In the genomic region with DNA sequence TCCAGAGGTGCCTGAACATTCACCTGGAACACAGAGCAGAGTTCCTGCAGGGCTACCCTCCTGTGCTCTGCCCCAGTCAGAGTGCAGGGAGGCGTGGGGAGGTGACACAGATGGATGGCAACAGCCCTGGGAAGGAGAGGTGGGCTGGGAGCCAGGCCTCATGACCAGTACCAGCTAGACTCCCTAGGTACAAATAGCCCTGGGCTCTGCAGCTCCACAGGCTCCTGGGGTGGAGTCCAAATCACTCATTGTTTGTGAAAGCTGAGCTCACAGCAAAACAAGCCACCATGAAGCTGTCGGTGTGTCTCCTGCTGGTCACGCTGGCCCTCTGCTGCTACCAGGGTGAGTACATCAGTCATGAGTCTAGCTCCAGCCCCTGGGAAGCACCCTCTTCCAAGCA, we compare ENCODE assay signal across 14 cellular contexts. TPM values are rescaled to one million over a fixed set of nuclear protein-coding genes. Genes with fewer than 3 reads are reported as not detected.
DNase-seq lines count a peak whose midpoint lies in the region; ATAC-seq and TF ChIP-seq lines count a peak whose summit lies in the region.
"Had no signal": no experiment of that assay in that cellular context is flagged by ENCODE, and none has a peak within 500 bp of the region (broad histone marks: within the 10 kb centered on the region; RNA-seq: fewer than 3 reads in every experiment).

A gene with protein sequence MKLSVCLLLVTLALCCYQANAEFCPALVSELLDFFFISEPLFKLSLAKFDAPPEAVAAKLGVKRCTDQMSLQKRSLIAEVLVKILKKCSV (plus strand): TSS at position 219 of the 400 bp plus-strand sequence. CDS start 69 bp downstream, at position 288.

- H3K27me3 ChIP-seq in PC-9 (ENCODE audit: insufficient read depth, low read depth) (peaks cover 43% of the 10 kb centered on the region), A673 (replicated peaks; ENCODE audit: insufficient read depth, low read depth, low read length, poor library complexity) (peaks cover 41% of the 10 kb centered on the region)

- H3K36me3 ChIP-seq in PC-9 (ENCODE audit: low read depth): no peaks in the 10 kb centered on the region
- H3K36me3 ChIP-seq in A673 (ENCODE audit: insufficient read depth, low read length, poor library complexity, severe bottlenecking): no peaks in the 10 kb centered on the region
- H3K36me3 ChIP-seq: spleen had no signal

- DNase-seq in PC-9: peak; percentile 69 to 80
- DNase-seq in left cardiac atrium: peak; percentile 33
- DNase-seq in coronary artery (ENCODE audit: low spot score): no peak
- no peak for DNase-seq in A673 (ENCODE audit: low spot score)
- no peak for DNase-seq in central memory CD4-positive, alpha-beta T cell
- DNase-seq: NCI-H1694, spleen, T-helper 2 cell had no signal

- ATAC-seq in left cardiac atrium (peak in 1 of 2 donors; percentile 83), GM21528 (IDR thresholded peaks at IDR 0.05; ENCODE audit: low FRiP score, unreplicated experiment) (no peak)
- ATAC-seq: stimulated activated effector memory CD8-positive, alpha-beta T cell treated with anti-CD3 and anti-CD28 coated beads, Interleukin-12 subunit alpha, Interleukin-12 subunit beta, amount 100 ng/mL, for 72 hours had no signal

- H2AFZ ChIP-seq in PC-9: no peak within 1 kb of the TSS

- TF ChIP-seq CTCF in 22Rv1 (IDR thresholded peaks at IDR 0.05) (peak; percentile 29; the same call in 1 of the 2 replicates), LNCAP (IDR thresholded peaks at IDR 0.05) (peak; percentile 27; the same call in 1 of the 2 replicates), PC-9 (conservative IDR thresholded peaks at IDR 0.05) (no peak), coronary artery (IDR thresholded peaks at IDR 0.05) (no peak), A673 (conservative IDR thresholded peaks at IDR 0.05; ENCODE audit: low read depth, low read length) (no peak)

- CTCF ChIA-PET in PC-9 (lab: Charles Lee): no interaction called here
- CTCF ChIA-PET in A673 (lab: Charles Lee): no interaction called here

- BruUV-seq in PC-9 (replicated peaks; lab: Mats Ljungman, UMichigan) (no TSS peak), A673 (replicated peaks; lab: Mats Ljungman, UMichigan) (no TSS peak)

- H3K27ac ChIP-seq in 22Rv1 (peak within 1 kb of the TSS; percentile 71), PC-9 (no peak within 1 kb of the TSS), coronary artery (no peak within 1 kb of the TSS), A673 (ENCODE audit: low read depth, low read length, poor library complexity, severe bottlenecking) (no peak within 1 kb of the TSS)
- H3K27ac ChIP-seq: spleen had no signal

- no peak within 1 kb of the TSS for H3K4me3 ChIP-seq in PC-9
- H3K4me3 ChIP-seq in coronary artery: no peak within 1 kb of the TSS
- no peak within 1 kb of the TSS for H3K4me3 ChIP-seq in A673 (ENCODE audit: low read depth, low read length, poor library complexity, severe bottlenecking)
- H3K4me3 ChIP-seq: spleen had no signal

- no peaks in the 10 kb centered on the region for H3K9me3 ChIP-seq in PC-9 (ENCODE audit: insufficient read depth, low read depth)
- H3K9me3 ChIP-seq in A673 (ENCODE audit: low read depth, low read length, poor library complexity, severe bottlenecking): no peaks in the 10 kb centered on the region
- H3K9me3 ChIP-seq: spleen had no signal

- intact Hi-C loops in PC-9 (cut with micrococcal nuclease; ENCODE audit: unreplicated experiment) (loop anchor here (10.0 kb wide), 1 partner anchor 63 kb away; no protein-coding TSS in a partner anchor), left cardiac atrium (cut with DNase I) (no loop called here), A673 (cut with micrococcal nuclease; ENCODE audit: unreplicated experiment) (no loop called here)

- no peaks in the 10 kb centered on the region for H3K4me1 ChIP-seq in PC-9 (replicated peaks; ENCODE audit: insufficient read depth)
- H3K4me1 ChIP-seq in A673 (ENCODE audit: insufficient read depth, low read length, poor library complexity, severe bottlenecking): no peaks in the 10 kb centered on the region
- H3K4me1 ChIP-seq: spleen had no signal

- no peaks in the 10 kb centered on the region for H3F3A ChIP-seq in PC-9 (ENCODE audit: insufficient read depth, low read depth)

- no peak within 1 kb of the TSS for H3K4me2 ChIP-seq in PC-9

- H4K20me1 ChIP-seq in PC-9 (ENCODE audit: insufficient read depth): no peaks in the 10 kb centered on the region

- H3K79me2 ChIP-seq in PC-9 (ENCODE audit: low read depth): no peaks in the 10 kb centered on the region

- POLR2A ChIA-PET in PC-9 (lab: Charles Lee; ENCODE audit: unreplicated experiment) (no interaction called here), A673 (lab: Charles Lee; ENCODE audit: low non-redundant PET) (no interaction called here)

- H3K9me2 ChIP-seq in PC-9 (ENCODE audit: insufficient read depth): no peaks in the 10 kb centered on the region

RNA-seq across cellular contexts. Expression of the gene that starts here (rescaled TPM):
- not detected in 2 replicates for total RNA-seq in PC-9 (2021)
- 1 to 10 TPM in 1 of 2 donors, not detected in 1; 1.2 TPM for total RNA-seq in left cardiac atrium
- not detected in 2 replicates for total RNA-seq in A673 (2021)
- total RNA-seq: frontal cortex, mononuclear cell, spleen had no signal

Comparison
In these comparisons a context has a peak if more than half of its experiments do, and no peak if none do; other contexts are left out.
1. Peak in DNase-seq in PC-9; RNA of the gene not detected or under 1 TPM.
2. CTCF ChIP-seq: peak in 22Rv1 (single experiment) and LNCAP (single experiment); none in PC-9 (single experiment), coronary artery (single experiment) and A673 (single experiment).